In the genomic region with DNA sequence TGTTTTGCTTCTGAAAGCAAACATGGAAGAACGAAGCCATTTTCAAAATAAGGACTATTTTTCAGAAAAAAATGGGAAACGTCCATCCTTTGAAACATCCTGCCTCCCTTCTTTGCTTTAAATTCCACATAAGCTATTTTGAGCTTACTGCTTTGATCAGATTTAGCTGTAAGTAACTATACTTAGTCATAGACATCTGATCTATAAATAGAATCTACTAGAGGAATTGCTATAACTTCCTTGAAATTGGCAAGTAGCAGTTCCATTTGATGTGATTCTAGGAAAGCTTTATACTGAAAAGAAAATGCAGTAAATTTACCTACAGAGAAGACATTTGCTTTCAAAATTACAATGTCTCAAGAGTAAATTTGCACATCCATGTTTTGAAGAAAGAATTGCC, we compare ENCODE assay signal across 16 cellular contexts.
DNase-seq lines count a peak whose midpoint lies in the region; ATAC-seq and FAIRE-seq lines count a peak whose summit lies in the region.
"Had no signal": no experiment of that assay in that cellular context is flagged by ENCODE, and none has a peak within 500 bp of the region (broad histone marks: within the 10 kb centered on the region; RNA-seq: fewer than 3 reads in every experiment).

No MANE protein-coding gene starts in this region.

- CTCF ChIA-PET in activated naive CD4-positive, alpha-beta T cell treated with anti-CD3 and anti-CD28 coated beads, Interleukin-2, amount 10 ng/mL, durations not matched to agents 7 days and 5 days (lab: Charles Lee), result no interaction called here

- H3K4me3 Mint-ChIP-seq in activated naive CD4-positive, alpha-beta T cell treated with anti-CD3 and anti-CD28 coated beads, Interleukin-2, amount 10 ng/mL, durations not matched to agents 7 days and 5 days, result peak overlapping the region; percentile 10
- H3K4me3 Mint-ChIP-seq: activated T-cell treated with anti-CD3 and anti-CD28 coated beads, Interleukin-2, amount 50 U/mL, for 72 hours; H9 had no signal

- peak; percentile 45 for FAIRE-seq in colon (lab: Jason Lieb, UNC)

- H3K27ac Mint-ChIP-seq in activated naive CD4-positive, alpha-beta T cell treated with anti-CD3 and anti-CD28 coated beads, Interleukin-2, amount 10 ng/mL, durations not matched to agents 7 days and 5 days, result peak overlapping the region; percentile 73
- H3K27ac Mint-ChIP-seq: activated T-cell treated with anti-CD3 and anti-CD28 coated beads, Interleukin-2, amount 50 U/mL, for 72 hours; H9 had no signal

- H3K4me1 Mint-ChIP-seq in activated naive CD4-positive, alpha-beta T cell treated with anti-CD3 and anti-CD28 coated beads, Interleukin-2, amount 10 ng/mL, durations not matched to agents 7 days and 5 days, result peaks cover 76% of the 10 kb centered on the region

- H3K27me3 Mint-ChIP-seq in activated naive CD4-positive, alpha-beta T cell treated with anti-CD3 and anti-CD28 coated beads, Interleukin-2, amount 10 ng/mL, durations not matched to agents 7 days and 5 days, result no peaks in the 10 kb centered on the region

- ATAC-seq in HG03159 (IDR thresholded peaks at IDR 0.05; ENCODE audit: unreplicated experiment), result no peak
- ATAC-seq: activated T-cell treated with anti-CD3 and anti-CD28 coated beads, Interleukin-2, amount 50 U/mL, for 72 hours; stimulated activated naive CD8-positive, alpha-beta T cell treated with anti-CD3 and anti-CD28 coated beads, Interleukin-15, Interleukin-2, amounts not matched to agents 100 U/mL and 50 U/mL, for 24 hours had no signal

- DNase-seq in activated naive CD4-positive, alpha-beta T cell treated with anti-CD3 and anti-CD28 coated beads, Interleukin-2, amount 10 ng/mL, durations not matched to agents 7 days and 5 days, result no peak
- DNase-seq in activated naive CD4-positive, alpha-beta T cell (lab: John Stamatoyannopoulos, UW), result no peak
- DNase-seq in NOMO-1 treated with dmso at 0.1 percent for 144 hours (lab: John Stamatoyannopoulos, UW; ENCODE audit: unreplicated experiment), result peak; percentile 8
- peak; percentile 25 for DNase-seq in renal cortical epithelial cell (ENCODE audit: low read depth)
- no peak for DNase-seq in midbrain (lab: John Stamatoyannopoulos, UW)
- DNase-seq in activated CD4-positive, CD25-positive, alpha-beta regulatory T cell treated with anti-CD3 and anti-CD28 coated beads, Interleukin-2, amount 50 U/mL, for 72 hours, result no peak
- DNase-seq: activated CD4-positive, alpha-beta T cell treated with anti-CD3 and anti-CD28 coated beads for 4 hours; activated T-cell treated with anti-CD3 and anti-CD28 coated beads, Interleukin-2, amount 50 U/mL, for 72 hours; amygdala; H9; mesendoderm; NCI-H1436 treated with DMSO at 0.1 percent for 48 hours; NCI-H524; stimulated activated naive CD8-positive, alpha-beta T cell treated with anti-CD3 and anti-CD28 coated beads, Interleukin-15, Interleukin-2, amounts not matched to agents 100 U/mL and 50 U/mL, for 24 hours had no signal

- peaks cover 5% of the 10 kb centered on the region for H3K36me3 Mint-ChIP-seq in activated naive CD4-positive, alpha-beta T cell treated with anti-CD3 and anti-CD28 coated beads, Interleukin-2, amount 10 ng/mL, durations not matched to agents 7 days and 5 days

- H3K9me3 Mint-ChIP-seq in activated naive CD4-positive, alpha-beta T cell treated with anti-CD3 and anti-CD28 coated beads, Interleukin-2, amount 10 ng/mL, durations not matched to agents 7 days and 5 days, result peaks cover 10% of the 10 kb centered on the region
- H3K9me3 Mint-ChIP-seq: activated T-cell treated with anti-CD3 and anti-CD28 coated beads, Interleukin-2, amount 50 U/mL, for 72 hours; H9 had no signal

Comparison
In these comparisons a context has a peak if more than half of its experiments do, and no peak if none do; other contexts are left out.
1. DNase-seq: peak in NOMO-1 treated with dmso at 0.1 percent for 144 hours (single experiment) and renal cortical epithelial cell (single experiment); none in activated naive CD4-positive, alpha-beta T cell treated with anti-CD3 and anti-CD28 coated beads, Interleukin-2, amount 10 ng/mL, durations not matched to agents 7 days and 5 days (single experiment), activated naive CD4-positive, alpha-beta T cell (0 of 4), midbrain (single experiment) and activated CD4-positive, CD25-positive, alpha-beta regulatory T cell treated with anti-CD3 and anti-CD28 coated beads, Interleukin-2, amount 50 U/mL, for 72 hours (single experiment).